Comparison of ENCODE assay signal across 1 cellular context in genomic region chr20:62832212-62832922, GRCh38.
TF ChIP-seq lines count a peak whose summit lies in the region.

No MANE protein-coding gene starts in this region.

TF ChIP-seq in GM23338, 12 proteins besides CTCF, POLR2A, EP300 and RAD21 (continued from another document):
- TF ChIP-seq ZNF462 (CRISPR knock-in tag; IDR thresholded peaks at IDR 0.05) (no peak), JUNB (IDR thresholded peaks at IDR 0.05; ENCODE audit: unreplicated experiment) (no peak), STAT1 (IDR thresholded peaks at IDR 0.05; ENCODE audit: unreplicated experiment) (no peak), POLR2AphosphoS5 (IDR thresholded peaks at IDR 0.05; ENCODE audit: low read depth) (no peak)
